8 cellular contexts compared by ENCODE assay signal in the genomic region with DNA sequence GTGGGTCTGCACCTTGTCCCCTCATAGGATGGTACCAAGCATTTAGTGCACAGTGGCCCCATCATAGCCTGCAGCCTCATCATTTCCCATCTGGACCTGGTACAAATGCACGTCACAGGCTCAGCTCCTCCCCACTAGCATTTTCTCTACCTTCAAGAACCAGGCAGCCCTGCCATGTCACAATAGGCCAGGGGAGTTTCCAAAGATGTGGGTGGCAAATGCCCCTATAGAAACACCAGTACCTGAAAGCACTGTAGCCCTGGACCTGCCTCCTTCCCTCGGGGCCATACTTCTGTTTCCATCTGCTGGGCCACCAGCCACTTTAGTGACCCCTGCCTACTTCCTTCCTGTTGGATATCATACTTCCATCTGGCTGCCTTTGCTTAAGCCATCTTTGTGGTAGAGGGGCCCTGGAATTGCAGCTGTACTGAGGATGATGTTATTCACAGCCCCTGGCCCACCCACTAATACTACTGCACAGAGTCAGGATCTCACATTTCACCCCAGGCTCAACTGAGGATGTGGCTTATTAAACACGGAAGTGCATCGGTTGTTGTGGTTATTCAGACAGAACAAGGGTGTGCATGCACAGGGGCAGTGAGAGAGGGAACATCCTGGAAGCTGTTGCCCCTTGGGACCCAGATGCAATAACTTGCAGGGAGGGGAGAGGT. TPM values are rescaled to one million over a fixed set of nuclear protein-coding genes. Genes with fewer than 3 reads are reported as not detected.
DNase-seq lines count a peak whose midpoint lies in the region; ATAC-seq and TF ChIP-seq lines count a peak whose summit lies in the region.

No MANE protein-coding gene starts in this region.

- intact Hi-C loops in activated CD4-positive, alpha-beta T cell treated with anti-CD3 and anti-CD28 coated beads for 36 hours (cut with DNase I, micrococcal nuclease) = loop anchor here (1.0 kb wide), 1 partner anchor 33 kb away; no protein-coding TSS in a partner anchor
- intact Hi-C loops in testis (cut with DNase I; ENCODE audit: low total_unique reads) = no loop called here

- H3K4me1 ChIP-seq in foreskin keratinocyte (no peaks in the 10 kb centered on the region), testis (peaks cover 12% of the 10 kb centered on the region)

- peak overlapping the region; percentile 30 for H3K4me3 Mint-ChIP-seq in activated CD4-positive, alpha-beta T cell treated with anti-CD3 and anti-CD28 coated beads for 36 hours

- H3K27ac ChIP-seq in foreskin keratinocyte (no peak overlapping the region), testis (no peak overlapping the region)

- H3K27me3 Mint-ChIP-seq in activated CD4-positive, alpha-beta T cell treated with anti-CD3 and anti-CD28 coated beads for 36 hours = no peaks in the 10 kb centered on the region

- DNase-seq in KBM-7 (peak; percentile 78), epithelial cell of esophagus (ENCODE audit: low read depth) (peak; percentile 22), NCI-H1930 (lab: John Stamatoyannopoulos, UW) (no peak), epidermal melanocyte (ENCODE audit: insufficient read length, low spot score) (no peak), foreskin keratinocyte (no peak), testis (no peak)
- peak; percentile 84 for DNase-seq in activated CD4-positive, alpha-beta T cell treated with anti-CD3 and anti-CD28 coated beads for 36 hours
- DNase-seq in stimulated activated CD4-positive, alpha-beta T cell treated with anti-CD3 and anti-CD28 coated beads, TNF-alpha, amount 100 ng/mL, for 48 hours (ENCODE audit: low read depth in 3 of 3) = peak in 2 of 3 donors; percentile 23 to 56

- H3K4me1 Mint-ChIP-seq in activated CD4-positive, alpha-beta T cell treated with anti-CD3 and anti-CD28 coated beads for 36 hours = peaks cover 64% of the 10 kb centered on the region

- no peaks in the 10 kb centered on the region for H3K9me3 Mint-ChIP-seq in activated CD4-positive, alpha-beta T cell treated with anti-CD3 and anti-CD28 coated beads for 36 hours (ENCODE audit: low read depth)

- peak; percentile 34 for ATAC-seq in activated CD4-positive, alpha-beta T cell treated with anti-CD3 and anti-CD28 coated beads for 36 hours
- no peak for ATAC-seq in foreskin keratinocyte

- H3K36me3 ChIP-seq in testis (ENCODE audit: low read depth, missing control alignments) = no peaks in the 10 kb centered on the region

- WGBS in testis, 2 donors = 48 to 55% methylated on average over 4 of the region's 4 CpGs

- TF ChIP-seq CTCF in epithelial cell of esophagus (IDR thresholded peaks at IDR 0.05; ENCODE audit: insufficient read depth, low read depth, low read length, missing control alignments) = no peak
- TF ChIP-seq CTCF in foreskin keratinocyte (conservative IDR thresholded peaks at IDR 0.05) = no peak
- no peak for TF ChIP-seq CTCF in testis (IDR thresholded peaks at IDR 0.05)

- CTCF ChIA-PET in activated CD4-positive, alpha-beta T cell treated with anti-CD3 and anti-CD28 coated beads for 36 hours (lab: Charles Lee) = interaction anchor here (0.8 to 6.3 kb wide), 9 partner anchors 10 to 78 kb away, joined by 3 to 37 read pairs (median 9); partner anchors contain the start of genes NICN1 and USP4

- peaks cover 32% of the 10 kb centered on the region for H3K36me3 Mint-ChIP-seq in activated CD4-positive, alpha-beta T cell treated with anti-CD3 and anti-CD28 coated beads for 36 hours (ENCODE audit: low read depth)

- no peaks in the 10 kb centered on the region for H3K9me3 ChIP-seq in testis

- TF ChIP-seq POLR2A in testis (IDR thresholded peaks at IDR 0.05) = no peak

- H3K4me3 ChIP-seq in epithelial cell of esophagus (ENCODE audit: low read length) (no peak overlapping the region), testis (no peak overlapping the region)

- in situ Hi-C loops in KBM-7 (cut with MboI; ENCODE audit: low pct_unique_long_range_greater_than_20kb, low sequenced_read_pairs) = no loop called here

- POLR2A ChIA-PET in activated CD4-positive, alpha-beta T cell treated with anti-CD3 and anti-CD28 coated beads for 36 hours (lab: Charles Lee) = interaction anchor here (0.5 to 2.6 kb wide), 7 partner anchors 9 to 497 kb away, joined by 3 to 12 read pairs (median 6); partner anchors contain the start of genes NICN1 and USP4

- peak overlapping the region; percentile 93 for H3K27ac Mint-ChIP-seq in activated CD4-positive, alpha-beta T cell treated with anti-CD3 and anti-CD28 coated beads for 36 hours

- H3K27me3 ChIP-seq in foreskin keratinocyte (no peaks in the 10 kb centered on the region), testis (no peaks in the 10 kb centered on the region)

RNA-seq across cellular contexts. Expression of gene TCTA, which starts 3.8 kb away (rescaled TPM):
- total RNA-seq in activated CD4-positive, alpha-beta T cell treated with anti-CD3 and anti-CD28 coated beads for 36 hours = 1 to 10 TPM; 9.4 TPM
- 9.9 and 10.6 TPM in 2 replicates for total RNA-seq in foreskin keratinocyte
- polyA plus RNA-seq in foreskin keratinocyte = 12.9 and 14.0 TPM in 2 replicates
- total RNA-seq in testis = 10 to 100 TPM; 31.6 to 36.1 TPM
- polyA plus RNA-seq in testis (ENCODE audit: insufficient read depth, low read depth, low replicate concordance) = 33.6 TPM

RNA-seq across cellular contexts. Expression of gene RHOA, which starts 4.3 kb away (rescaled TPM):
- total RNA-seq in activated CD4-positive, alpha-beta T cell treated with anti-CD3 and anti-CD28 coated beads for 36 hours = 100 to 1,000 TPM; 438 to 449 TPM
- total RNA-seq in foreskin keratinocyte (439 and 458 TPM in 2 replicates), testis (100 to 1,000 TPM; 207 to 252 TPM)
- polyA plus RNA-seq in foreskin keratinocyte (381 and 403 TPM in 2 replicates), testis (ENCODE audit: insufficient read depth, low read depth, low replicate concordance) (331 TPM)

RNA-seq across cellular contexts. Expression of gene AMT, which starts 6.2 kb away (rescaled TPM):
- 1 to 10 TPM; 3.6 to 4.1 TPM for total RNA-seq in activated CD4-positive, alpha-beta T cell treated with anti-CD3 and anti-CD28 coated beads for 36 hours
- total RNA-seq in foreskin keratinocyte = 1.2 and 1.3 TPM in 2 replicates
- polyA plus RNA-seq in foreskin keratinocyte = 2.3 and 2.7 TPM in 2 replicates
- total RNA-seq in testis = 10 to 100 TPM in 1 of 2 donors, 1 to 10 TPM in 1; 3.8 to 10.4 TPM
- 9.1 TPM for polyA plus RNA-seq in testis (ENCODE audit: insufficient read depth, low read depth, low replicate concordance)

RNA-seq across cellular contexts. Expression of gene NICN1, which starts 13.1 kb away (rescaled TPM):
- 10 to 100 TPM in 1 of 2 experiments, 1 to 10 TPM in 1; 9.5 to 12.6 TPM for total RNA-seq in activated CD4-positive, alpha-beta T cell treated with anti-CD3 and anti-CD28 coated beads for 36 hours
- total RNA-seq in foreskin keratinocyte = 7.3 and 7.5 TPM in 2 replicates
- polyA plus RNA-seq in foreskin keratinocyte = 6.9 and 7.3 TPM in 2 replicates
- total RNA-seq in testis = 10 to 100 TPM; 15.1 to 19.4 TPM
- polyA plus RNA-seq in testis (ENCODE audit: insufficient read depth, low read depth, low replicate concordance) = 40.9 TPM

RNA-seq across cellular contexts. Expression of gene DAG1, which starts 54.0 kb away (rescaled TPM):
- total RNA-seq in activated CD4-positive, alpha-beta T cell treated with anti-CD3 and anti-CD28 coated beads for 36 hours = 1 to 10 TPM; 9.0 to 9.2 TPM
- total RNA-seq in foreskin keratinocyte = 47.7 and 49.9 TPM in 2 replicates
- polyA plus RNA-seq in foreskin keratinocyte = 18.9 and 22.2 TPM in 2 replicates
- total RNA-seq in testis = 100 to 1,000 TPM; 169 to 216 TPM
- 85.8 TPM for polyA plus RNA-seq in testis (ENCODE audit: insufficient read depth, low read depth, low replicate concordance)

Comparison
In these comparisons a context has a peak if more than half of its experiments do, and no peak if none do; other contexts are left out.
1. DNase-seq: peak in KBM-7 (single experiment), activated CD4-positive, alpha-beta T cell treated with anti-CD3 and anti-CD28 coated beads for 36 hours (single experiment), epithelial cell of esophagus (single experiment) and stimulated activated CD4-positive, alpha-beta T cell treated with anti-CD3 and anti-CD28 coated beads, TNF-alpha, amount 100 ng/mL, for 48 hours (2 of 3); none in NCI-H1930 (0 of 2), epidermal melanocyte (single experiment), foreskin keratinocyte (0 of 2) and testis (single experiment).